1 cellular context compared by ENCODE assay signal in genomic region chr10:131982185-131982756, GRCh38.
TF ChIP-seq lines count a peak whose summit lies in the region.

No MANE protein-coding gene starts in this region.

TF ChIP-seq in K562, 482 proteins besides CTCF, POLR2A, EP300 and RAD21 (continued from another document):
- no peak for TF ChIP-seq POU5F1 (IDR thresholded peaks at IDR 0.05; ENCODE audit: borderline replicate concordance, low read depth, low read length, partially characterized antibody)
- TF ChIP-seq BRD4 (IDR thresholded peaks at IDR 0.05): no peak
- TF ChIP-seq ZBTB33 (CRISPR knock-in tag; IDR thresholded peaks at IDR 0.05): no peak
